In genomic region chr6:38153946-38154345, GRCh38 we compare ENCODE assay signal across 19 cellular contexts.
"Had no signal": no experiment of that assay in that cellular context is flagged by ENCODE, and none has a peak within 500 bp of the region (broad histone marks: within the 10 kb centered on the region; RNA-seq: fewer than 3 reads in every experiment).

No MANE protein-coding gene starts in this region.

- H3K27me3 Mint-ChIP-seq: activated T-helper 17 cell treated with anti-CD3 and anti-CD28 coated beads, Interleukin-2, amount 50 U/mL, for 72 hours; progenitor cell of endocrine pancreas; stimulated activated naive CD8-positive, alpha-beta T cell treated with anti-CD3 and anti-CD28 coated beads, Interleukin-15, Interleukin-2, amounts not matched to agents 100 ng/mL and 50 ng/mL, for 24 hours; T-cell had no signal

- FAIRE-seq: colon had no signal

- H3K4me3 Mint-ChIP-seq: activated T-helper 17 cell treated with anti-CD3 and anti-CD28 coated beads, Interleukin-2, amount 50 U/mL, for 72 hours; neural crest cell; stimulated activated naive CD8-positive, alpha-beta T cell treated with anti-CD3 and anti-CD28 coated beads, Interleukin-15, Interleukin-2, amounts not matched to agents 100 ng/mL and 50 ng/mL, for 24 hours; T-cell had no signal

- H3K36me3 ChIP-seq: transverse colon had no signal

- H3K9me3 ChIP-seq: right atrium auricular region, transverse colon had no signal

- H2AFZ ChIP-seq: hepatocyte had no signal

- H3K79me2 ChIP-seq: hepatocyte had no signal

- H3K27ac ChIP-seq: foreskin keratinocyte, transverse colon had no signal

- H3K27ac Mint-ChIP-seq: activated T-helper 17 cell treated with anti-CD3 and anti-CD28 coated beads, Interleukin-2, amount 50 U/mL, for 72 hours; progenitor cell of endocrine pancreas; stimulated activated naive CD8-positive, alpha-beta T cell treated with anti-CD3 and anti-CD28 coated beads, Interleukin-15, Interleukin-2, amounts not matched to agents 100 ng/mL and 50 ng/mL, for 24 hours; T-cell had no signal

- H3K4me1 ChIP-seq: foreskin keratinocyte, transverse colon had no signal

- H3K9me3 Mint-ChIP-seq: stimulated activated naive CD8-positive, alpha-beta T cell treated with anti-CD3 and anti-CD28 coated beads, Interleukin-15, Interleukin-2, amounts not matched to agents 100 ng/mL and 50 ng/mL, for 24 hours had no signal

- H3K4me3 ChIP-seq: hepatocyte, right atrium auricular region, transverse colon had no signal

- H3K4me2 ChIP-seq: hepatocyte had no signal

- DNase-seq: activated CD4-positive, alpha-beta T cell treated with anti-CD3 and anti-CD28 coated beads, Interleukin-2, amount 50 U/mL, for 1 hour; activated CD8-positive, alpha-beta memory T cell treated with anti-CD3 and anti-CD28 coated beads for 24 hours; activated CD8-positive, alpha-beta memory T cell treated with anti-CD3 and anti-CD28 coated beads, Interleukin-2, amount 50 U/mL, for 48 hours; activated naive CD4-positive, alpha-beta T cell treated with anti-CD3 and anti-CD28 coated beads, Interleukin-2, amount 50 U/mL, for 16 hours; aorta; brain microvascular endothelial cell; central memory CD4-positive, alpha-beta T cell; foreskin keratinocyte; midbrain; stimulated activated CD4-positive, alpha-beta T cell treated with anti-CD3 and anti-CD28 coated beads, Interleukin-2, amount 100 ng/mL, for 24 hours; T-cell; transverse colon had no signal

- H3K27me3 ChIP-seq: brain microvascular endothelial cell, foreskin keratinocyte, hepatocyte, right atrium auricular region, transverse colon had no signal
